25 cellular contexts compared by ENCODE assay signal in the genomic region with DNA sequence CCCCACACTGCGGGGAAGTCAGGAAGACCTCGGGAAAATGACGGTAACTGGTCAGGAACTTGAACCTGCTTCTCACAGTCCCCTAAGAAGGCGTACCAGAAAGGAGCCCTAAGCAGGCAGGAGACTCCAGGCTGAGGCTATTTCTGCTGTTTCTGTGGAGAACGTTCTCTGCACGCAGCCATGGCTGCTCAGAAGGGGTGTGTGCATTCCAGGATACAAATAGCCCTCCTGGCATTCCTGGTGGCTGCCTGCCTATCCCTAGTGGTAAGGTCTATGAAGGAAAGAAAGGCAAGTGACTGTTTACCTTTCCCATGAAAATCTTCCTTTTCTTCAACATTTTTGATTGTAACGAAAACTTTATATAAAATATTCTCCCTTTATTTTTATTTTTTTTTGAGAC. TPM values are rescaled to one million over a fixed set of nuclear protein-coding genes. Genes with fewer than 3 reads are reported as not detected.
"Had no signal": no experiment of that assay in that cellular context is flagged by ENCODE, and none has a peak within 500 bp of the region (broad histone marks: within the 10 kb centered on the region; RNA-seq: fewer than 3 reads in every experiment).

No MANE protein-coding gene starts in this region.

- DNase-seq: activated CD4-positive, alpha-beta T cell treated with anti-CD3 and anti-CD28 coated beads for 4 hours; activated CD4-positive, alpha-beta T cell treated with anti-CD3 and anti-CD28 coated beads, Interleukin-2, amount 50 U/mL, for 4 hours; activated CD8-positive, alpha-beta memory T cell treated with anti-CD3 and anti-CD28 coated beads, Interleukin-2, amount 50 U/mL, for 48 hours; activated CD8-positive, alpha-beta T cell treated with anti-CD3 and anti-CD28 coated beads, Interleukin-2, amount 10 ng/mL, durations not matched to agents 7 days and 5 days; activated naive CD4-positive, alpha-beta T cell; activated naive CD8-positive, alpha-beta T cell treated with anti-CD3 and anti-CD28 coated beads, Interleukin-2, amount 50 U/mL, for 24 hours; activated T-cell treated with anti-CD3 and anti-CD28 coated beads, Interleukin-2, amount 50 U/mL, for 1 hour; amniotic stem cell; body of pancreas; MG63; MV-4-11; NCI-H1092 treated with DMSO at 0.1 percent for 48 hours; NCI-H1417 treated with DMSO at 0.1 percent for 48 hours; NCI-H1694; NCI-H2029; NCI-H2107; NCI-H510A treated with DMSO at 0.1 percent for 48 hours; NCI-H69; Peyer's patch; SHP77 treated with DMSO at 0.1 percent for 48 hours had no signal

- H3K4me1 ChIP-seq: ascending aorta, body of pancreas, Peyer's patch had no signal

- H3K9me3 ChIP-seq: ascending aorta, body of pancreas, MG63 had no signal

- H3K4me3 ChIP-seq: ascending aorta, body of pancreas, MG63, Peyer's patch had no signal

- ATAC-seq: activated CD4-positive, CD25-positive, alpha-beta regulatory T cell treated with anti-CD3 and anti-CD28 coated beads, Interleukin-2, amount 50 U/mL, for 24 hours; activated CD8-positive, alpha-beta T cell treated with anti-CD3 and anti-CD28 coated beads, Interleukin-2, amount 10 ng/mL, durations not matched to agents 7 days and 5 days; activated naive CD4-positive, alpha-beta T cell treated with anti-CD3 and anti-CD28 coated beads, Interleukin-2, amount 50 U/mL, for 72 hours; activated naive CD8-positive, alpha-beta T cell treated with anti-CD3 and anti-CD28 coated beads, Interleukin-2, amount 50 U/mL, for 24 hours; body of pancreas had no signal

- H3K36me3 ChIP-seq: ascending aorta, MG63, Peyer's patch had no signal

- H3K27ac ChIP-seq: ascending aorta, body of pancreas, Peyer's patch, RWPE1 had no signal

- H3K27me3 ChIP-seq: ascending aorta, body of pancreas, MG63, Peyer's patch had no signal

RNA-seq across cellular contexts. Expression of gene SGCG, which starts 2.5 kb away (rescaled TPM):
- total RNA-seq: activated CD8-positive, alpha-beta T cell treated with anti-CD3 and anti-CD28 coated beads, Interleukin-2, amount 10 ng/mL, durations not matched to agents 7 days and 5 days; activated naive CD4-positive, alpha-beta T cell treated with anti-CD3 and anti-CD28 coated beads, Interleukin-2, amount 50 U/mL, for 72 hours; ascending aorta; SK-MEL-5 had no signal
